17 cellular contexts compared by ENCODE assay signal in the genomic region with DNA sequence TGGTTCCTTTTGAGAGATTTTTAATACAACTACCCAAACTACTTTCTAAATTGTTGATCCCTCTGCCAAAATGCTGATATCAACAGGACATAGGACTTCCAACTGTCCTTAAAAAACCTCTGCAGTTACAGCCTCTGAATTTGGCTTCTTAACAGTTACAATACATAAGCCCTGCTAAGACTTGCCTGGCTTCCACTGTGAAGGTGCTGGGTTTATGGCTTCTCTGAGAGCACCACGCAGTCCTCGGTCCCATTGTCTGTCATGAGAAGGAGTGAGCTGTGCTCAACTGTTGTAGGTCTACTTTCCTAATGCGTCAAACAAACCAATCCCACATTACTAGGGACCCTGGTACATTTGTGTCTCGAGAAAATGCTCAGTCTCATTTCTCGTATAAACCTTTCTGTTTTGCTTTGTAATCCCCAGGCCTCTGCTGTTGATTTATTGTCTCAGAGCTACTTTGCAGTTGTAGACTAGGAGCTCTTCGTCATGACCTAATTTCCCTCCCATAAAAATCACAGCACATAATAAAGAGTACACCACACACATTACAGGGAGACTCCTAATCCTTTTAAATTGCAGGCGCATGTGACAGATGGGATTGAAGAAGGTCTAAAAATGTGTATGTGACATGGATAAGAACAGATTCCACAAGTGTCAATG.
A peak's percentile ranks its signal among the peaks of the same experiment; 100 is the strongest.
DNase-seq lines count a peak whose midpoint lies in the region; FAIRE-seq and TF ChIP-seq lines count a peak whose summit lies in the region.
"Had no signal": no experiment of that assay in that cellular context is flagged by ENCODE, and none has a peak within 500 bp of the region (broad histone marks: within the 10 kb centered on the region; RNA-seq: fewer than 3 reads in every experiment).

No MANE protein-coding gene starts in this region.

- H3K4me3 ChIP-seq in mesodermal cell (ENCODE audit: extremely low read depth, insufficient read depth, low read length, poor library complexity, severe bottlenecking) (no peak overlapping the region), stomach (no peak overlapping the region)
- H3K4me3 ChIP-seq: spleen had no signal

- POLR2A ChIA-PET in HEK293T (lab: Yijun Ruan, JAX) = interaction anchor here (1.0 to 1.7 kb wide), 2 partner anchors 15 to 272 kb away, joined by 4 read pairs; no protein-coding TSS in a partner anchor

- H3K9me3 ChIP-seq in mesodermal cell (ENCODE audit: control insufficient read depth, low read length) (no peaks in the 10 kb centered on the region), stomach (no peaks in the 10 kb centered on the region)
- H3K9me3 ChIP-seq: spleen had no signal

- H3K36me3 ChIP-seq in mesodermal cell (ENCODE audit: control insufficient read depth, insufficient read depth, low read length) = no peaks in the 10 kb centered on the region
- peaks cover 0 to under 1% (median 0%) of the 10 kb centered on the region in 4 donors for H3K36me3 ChIP-seq in stomach

- peaks cover 10% of the 10 kb centered on the region for H3K4me1 ChIP-seq in mesodermal cell (ENCODE audit: control insufficient read depth, insufficient read depth, low read length, poor library complexity, severe bottlenecking)
- H3K4me1 ChIP-seq in stomach = peaks cover 4 to 50% (median 27%) of the 10 kb centered on the region in 4 donors

- intact Hi-C loops in stomach (cut with DNase I; ENCODE audit: low total_unique reads) = no loop called here

- H3K4me3 Mint-ChIP-seq in glutamatergic neuron (ENCODE audit: unreplicated experiment) = no peak overlapping the region
- H3K4me3 Mint-ChIP-seq: brain; stimulated activated naive CD8-positive, alpha-beta T cell treated with anti-CD3 and anti-CD28 coated beads, Interleukin-15, Interleukin-2, amounts not matched to agents 100 ng/mL and 50 ng/mL, for 24 hours had no signal

- 90 to 94% methylated on average over 4 of the region's 7 CpGs for WGBS in mesodermal cell (ENCODE audit: insufficient coverage in 2 of 2), 2 experiments
- 69 to 85% (median 84%) methylated on average over 7 of the region's 7 CpGs for WGBS in stomach, 5 donors

- no peak for TF ChIP-seq EP300 in stomach (IDR thresholded peaks at IDR 0.05)

- TF ChIP-seq CTCF in stomach (IDR thresholded peaks at IDR 0.05) = no peak
- TF ChIP-seq CTCF in glutamatergic neuron (IDR thresholded peaks at IDR 0.05; ENCODE audit: partially characterized antibody, unreplicated experiment) = no peak

- no peaks in the 10 kb centered on the region for H3K36me3 Mint-ChIP-seq in glutamatergic neuron (ENCODE audit: unreplicated experiment)
- H3K36me3 Mint-ChIP-seq: brain had no signal

- CTCF ChIA-PET in HEK293T (lab: Yijun Ruan, JAX) = interaction anchor here (0.7 to 2.5 kb wide), 4 partner anchors 10 to 704 kb away, joined by 3 to 13 read pairs (median 4); no protein-coding TSS in a partner anchor

- H3K27me3 ChIP-seq in stomach = no peaks in the 10 kb centered on the region
- H3K27me3 ChIP-seq: spleen had no signal

- no peak for TF ChIP-seq POLR2A in stomach (IDR thresholded peaks at IDR 0.05)

- peaks cover 17% of the 10 kb centered on the region for H3K4me1 Mint-ChIP-seq in glutamatergic neuron (ENCODE audit: low read depth, unreplicated experiment)

- no peak for FAIRE-seq in frontal cortex (lab: Jason Lieb, UNC)

- no peaks in the 10 kb centered on the region for H3K27me3 Mint-ChIP-seq in glutamatergic neuron (ENCODE audit: unreplicated experiment)
- H3K27me3 Mint-ChIP-seq: stimulated activated naive CD8-positive, alpha-beta T cell treated with anti-CD3 and anti-CD28 coated beads, Interleukin-15, Interleukin-2, amounts not matched to agents 100 ng/mL and 50 ng/mL, for 24 hours had no signal

- H3K27ac ChIP-seq in mesodermal cell (ENCODE audit: low read depth, low read length, severe bottlenecking) (peak overlapping the region; percentile 10), stomach (peak overlapping the region in 4 of 5 donors; percentile 44 to 62 (median 55))
- H3K27ac ChIP-seq: C4-2B, spleen had no signal

- H3K27ac Mint-ChIP-seq in glutamatergic neuron (ENCODE audit: unreplicated experiment) = no peak overlapping the region
- H3K27ac Mint-ChIP-seq: stimulated activated naive CD8-positive, alpha-beta T cell treated with anti-CD3 and anti-CD28 coated beads, Interleukin-15, Interleukin-2, amounts not matched to agents 100 ng/mL and 50 ng/mL, for 24 hours had no signal

- peaks cover 2% of the 10 kb centered on the region for H3K9me3 Mint-ChIP-seq in glutamatergic neuron (ENCODE audit: unreplicated experiment)
- H3K9me3 Mint-ChIP-seq: brain; stimulated activated naive CD8-positive, alpha-beta T cell treated with anti-CD3 and anti-CD28 coated beads, Interleukin-15, Interleukin-2, amounts not matched to agents 100 ng/mL and 50 ng/mL, for 24 hours had no signal

- DNase-seq in HEK293T (ENCODE audit: extremely low spot score) (peak; percentile 46), amniotic epithelial cell (ENCODE audit: low read depth) (peak; percentile 76), stomach (no peak), glutamatergic neuron (no peak), H4 (ENCODE audit: low spot score) (no peak), NCI-H128 (lab: John Stamatoyannopoulos, UW; ENCODE audit: unreplicated experiment) (no peak), frontal cortex (ENCODE audit: low spot score in 2 of 2) (no peak)
- DNase-seq: activated CD4-positive, CD25-positive, alpha-beta regulatory T cell treated with anti-CD3 and anti-CD28 coated beads, Interleukin-2, amount 50 U/mL, for 72 hours; activated CD8-positive, alpha-beta memory T cell treated with anti-CD3 and anti-CD28 coated beads, Interleukin-2, amount 50 U/mL, for 48 hours; activated naive CD4-positive, alpha-beta T cell treated with anti-CD3 and anti-CD28 coated beads, Interleukin-2, amount 50 U/mL, for 16 hours; NCI-H1694 treated with DMSO at 0.1 percent for 48 hours; NCI-H526 treated with DMSO at 0.1 percent for 48 hours; spleen had no signal

TF ChIP-seq in HEK293T, 16 proteins besides CTCF, POLR2A, EP300 and RAD21:
- TF ChIP-seq TARDBP (IDR thresholded peaks at IDR 0.05) (no peak), BHLHE40 (IDR thresholded peaks at IDR 0.05; ENCODE audit: borderline replicate concordance) (no peak), ARNT (IDR thresholded peaks at IDR 0.05) (no peak), ZNF384 (IDR thresholded peaks at IDR 0.05) (no peak), FOXK2 (IDR thresholded peaks at IDR 0.05) (no peak), FOXA1 (IDR thresholded peaks at IDR 0.05) (no peak), HDGF (IDR thresholded peaks at IDR 0.05; ENCODE audit: borderline replicate concordance) (no peak), SP1 (IDR thresholded peaks at IDR 0.05) (no peak), ELF4 (IDR thresholded peaks at IDR 0.05) (no peak), LEF1 (IDR thresholded peaks at IDR 0.05; ENCODE audit: borderline replicate concordance) (no peak), SUZ12 (IDR thresholded peaks at IDR 0.05) (no peak), NFRKB (IDR thresholded peaks at IDR 0.05) (no peak), CTBP1 (IDR thresholded peaks at IDR 0.05; ENCODE audit: borderline replicate concordance) (peak; percentile 83; the same call in 1 of the 2 replicates), FOXM1 (IDR thresholded peaks at IDR 0.05; ENCODE audit: borderline replicate concordance) (no peak), L3MBTL2 (conservative IDR thresholded peaks at IDR 0.05) (peak; percentile 48; the same call in 1 of the 2 replicates)
- TF ChIP-seq, protein P1, sequence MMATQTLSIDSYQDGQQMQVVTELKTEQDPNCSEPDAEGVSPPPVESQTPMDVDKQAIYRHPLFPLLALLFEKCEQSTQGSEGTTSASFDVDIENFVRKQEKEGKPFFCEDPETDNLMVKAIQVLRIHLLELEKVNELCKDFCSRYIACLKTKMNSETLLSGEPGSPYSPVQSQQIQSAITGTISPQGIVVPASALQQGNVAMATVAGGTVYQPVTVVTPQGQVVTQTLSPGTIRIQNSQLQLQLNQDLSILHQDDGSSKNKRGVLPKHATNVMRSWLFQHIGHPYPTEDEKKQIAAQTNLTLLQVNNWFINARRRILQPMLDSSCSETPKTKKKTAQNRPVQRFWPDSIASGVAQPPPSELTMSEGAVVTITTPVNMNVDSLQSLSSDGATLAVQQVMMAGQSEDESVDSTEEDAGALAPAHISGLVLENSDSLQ (IDR thresholded peaks at IDR 0.05) = peak; percentile 93

Comparison
In these comparisons a context has a peak if more than half of its experiments do, and no peak if none do; other contexts are left out.
1. DNase-seq: peak in HEK293T (single experiment) and amniotic epithelial cell (single experiment); none in stomach (single experiment), glutamatergic neuron (single experiment), H4 (single experiment), NCI-H128 (single experiment) and frontal cortex (0 of 2).